In genomic region chr15:60563539-60564404, GRCh38 we compare ENCODE assay signal across 13 cellular contexts.
DNase-seq lines count a peak whose midpoint lies in the region; ATAC-seq and TF ChIP-seq lines count a peak whose summit lies in the region.
"Had no signal": no experiment of that assay in that cellular context is flagged by ENCODE, and none has a peak within 500 bp of the region (broad histone marks: within the 10 kb centered on the region; RNA-seq: fewer than 3 reads in every experiment).

No MANE protein-coding gene starts in this region.

- H3K9me3 Mint-ChIP-seq in activated naive CD8-positive, alpha-beta T cell treated with anti-CD3 and anti-CD28 coated beads, Interleukin-2, amount 50 U/mL, for 24 hours = no peaks in the 10 kb centered on the region
- no peaks in the 10 kb centered on the region for H3K9me3 Mint-ChIP-seq in activated T-helper 2 cell treated with anti-CD3 and anti-CD28 coated beads, Interferon-gamma antibody, Interleukin-2, Interleukin-4, amounts not matched to agents 10 μg/mL and 5 μg/mL and 100 μg/mL, durations not matched to agents 14 hours and 24 hours and 36 hours
- H3K9me3 Mint-ChIP-seq: mesothelial cell of epicardium had no signal

- H3K27me3 Mint-ChIP-seq in activated naive CD8-positive, alpha-beta T cell treated with anti-CD3 and anti-CD28 coated beads, Interleukin-2, amount 50 U/mL, for 24 hours = no peaks in the 10 kb centered on the region
- peaks cover 2% of the 10 kb centered on the region for H3K27me3 Mint-ChIP-seq in activated T-helper 2 cell treated with anti-CD3 and anti-CD28 coated beads, Interferon-gamma antibody, Interleukin-2, Interleukin-4, amounts not matched to agents 10 μg/mL and 5 μg/mL and 100 μg/mL, durations not matched to agents 14 hours and 24 hours and 36 hours (ENCODE audit: low read depth)

- peaks cover 9% of the 10 kb centered on the region for H3K36me3 Mint-ChIP-seq in activated naive CD8-positive, alpha-beta T cell treated with anti-CD3 and anti-CD28 coated beads, Interleukin-2, amount 50 U/mL, for 24 hours (ENCODE audit: low read depth)
- peaks cover 20% of the 10 kb centered on the region for H3K36me3 Mint-ChIP-seq in activated T-helper 2 cell treated with anti-CD3 and anti-CD28 coated beads, Interferon-gamma antibody, Interleukin-2, Interleukin-4, amounts not matched to agents 10 μg/mL and 5 μg/mL and 100 μg/mL, durations not matched to agents 14 hours and 24 hours and 36 hours (ENCODE audit: low read depth)
- H3K36me3 Mint-ChIP-seq: mesothelial cell of epicardium had no signal

- peaks cover 70% of the 10 kb centered on the region for H3K4me1 Mint-ChIP-seq in activated naive CD8-positive, alpha-beta T cell treated with anti-CD3 and anti-CD28 coated beads, Interleukin-2, amount 50 U/mL, for 24 hours
- peaks cover 36% of the 10 kb centered on the region for H3K4me1 Mint-ChIP-seq in activated T-helper 2 cell treated with anti-CD3 and anti-CD28 coated beads, Interferon-gamma antibody, Interleukin-2, Interleukin-4, amounts not matched to agents 10 μg/mL and 5 μg/mL and 100 μg/mL, durations not matched to agents 14 hours and 24 hours and 36 hours (ENCODE audit: low read depth)
- H3K4me1 Mint-ChIP-seq: mesothelial cell of epicardium had no signal

- H3K4me3 Mint-ChIP-seq in activated naive CD8-positive, alpha-beta T cell treated with anti-CD3 and anti-CD28 coated beads, Interleukin-2, amount 50 U/mL, for 24 hours = peak overlapping the region; percentile 42
- no peak overlapping the region for H3K4me3 Mint-ChIP-seq in activated T-helper 2 cell treated with anti-CD3 and anti-CD28 coated beads, Interferon-gamma antibody, Interleukin-2, Interleukin-4, amounts not matched to agents 10 μg/mL and 5 μg/mL and 100 μg/mL, durations not matched to agents 14 hours and 24 hours and 36 hours (ENCODE audit: low read depth)
- H3K4me3 Mint-ChIP-seq: mesothelial cell of epicardium had no signal

- POLR2A ChIA-PET in HEK293T (lab: Yijun Ruan, JAX) = no interaction called here

- CTCF ChIA-PET in HEK293T (lab: Yijun Ruan, JAX) = no interaction called here

- peak overlapping the region; percentile 52 for H3K27ac Mint-ChIP-seq in activated naive CD8-positive, alpha-beta T cell treated with anti-CD3 and anti-CD28 coated beads, Interleukin-2, amount 50 U/mL, for 24 hours
- no peak overlapping the region for H3K27ac Mint-ChIP-seq in activated T-helper 2 cell treated with anti-CD3 and anti-CD28 coated beads, Interferon-gamma antibody, Interleukin-2, Interleukin-4, amounts not matched to agents 10 μg/mL and 5 μg/mL and 100 μg/mL, durations not matched to agents 14 hours and 24 hours and 36 hours
- H3K27ac Mint-ChIP-seq: mesothelial cell of epicardium had no signal

- intact Hi-C loops in activated T-helper 2 cell treated with anti-CD3 and anti-CD28 coated beads, Interferon-gamma antibody, Interleukin-2, Interleukin-4, amounts not matched to agents 10 μg/mL and 5 μg/mL and 100 μg/mL, durations not matched to agents 14 hours and 24 hours and 36 hours (cut with micrococcal nuclease) = no loop called here

- DNase-seq in GM10266 (ENCODE audit: extremely low spot score) (peak; percentile 35), HEK293T (ENCODE audit: extremely low spot score) (no peak), LoVo (ENCODE audit: low spot score) (no peak), SW480 (ENCODE audit: low spot score) (no peak)
- DNase-seq in activated naive CD8-positive, alpha-beta T cell treated with anti-CD3 and anti-CD28 coated beads, Interleukin-2, amount 50 U/mL, for 24 hours = no peak
- DNase-seq in activated T-helper 2 cell treated with anti-CD3 and anti-CD28 coated beads, Interferon-gamma antibody, Interleukin-2, Interleukin-4, amounts not matched to agents 10 μg/mL and 5 μg/mL and 100 μg/mL, durations not matched to agents 14 hours and 24 hours and 36 hours (ENCODE audit: low spot score) = no peak
- DNase-seq: NCI-H1048; stimulated activated CD4-positive, alpha-beta T cell treated with anti-CD3 and anti-CD28 coated beads, Interleukin-12 subunit alpha, Interleukin-12 subunit beta, amount 100 ng/mL, for 4 hours; substantia nigra had no signal

- ATAC-seq in GM19372 (IDR thresholded peaks at IDR 0.05; ENCODE audit: low read depth, unreplicated experiment) (peak; percentile 50), HG03025 (IDR thresholded peaks at IDR 0.05; ENCODE audit: low FRiP score, unreplicated experiment) (peak; percentile 69)
- peak; percentile 64 for ATAC-seq in activated naive CD8-positive, alpha-beta T cell treated with anti-CD3 and anti-CD28 coated beads, Interleukin-2, amount 50 U/mL, for 24 hours
- ATAC-seq: HCT116 had no signal

- no peak for TF ChIP-seq CTCF in GM10266 (IDR thresholded peaks at IDR 0.05; ENCODE audit: control insufficient read depth, insufficient read depth, low read depth, missing control alignments)

TF ChIP-seq in HEK293T, 16 proteins besides CTCF, POLR2A, EP300 and RAD21:
- TF ChIP-seq CTBP1 (IDR thresholded peaks at IDR 0.05; ENCODE audit: borderline replicate concordance) (no peak), SP1 (IDR thresholded peaks at IDR 0.05) (no peak), FOXK2 (IDR thresholded peaks at IDR 0.05) (no peak), HDGF (IDR thresholded peaks at IDR 0.05; ENCODE audit: borderline replicate concordance) (no peak), LEF1 (IDR thresholded peaks at IDR 0.05; ENCODE audit: borderline replicate concordance) (no peak), NFRKB (IDR thresholded peaks at IDR 0.05) (no peak), BHLHE40 (IDR thresholded peaks at IDR 0.05; ENCODE audit: borderline replicate concordance) (no peak), SUZ12 (IDR thresholded peaks at IDR 0.05) (no peak), PKNOX1 (IDR thresholded peaks at IDR 0.05) (no peak), TARDBP (IDR thresholded peaks at IDR 0.05) (no peak), L3MBTL2 (conservative IDR thresholded peaks at IDR 0.05) (no peak)
